Comparison of ENCODE assay signal across 11 cellular contexts in the genomic region with DNA sequence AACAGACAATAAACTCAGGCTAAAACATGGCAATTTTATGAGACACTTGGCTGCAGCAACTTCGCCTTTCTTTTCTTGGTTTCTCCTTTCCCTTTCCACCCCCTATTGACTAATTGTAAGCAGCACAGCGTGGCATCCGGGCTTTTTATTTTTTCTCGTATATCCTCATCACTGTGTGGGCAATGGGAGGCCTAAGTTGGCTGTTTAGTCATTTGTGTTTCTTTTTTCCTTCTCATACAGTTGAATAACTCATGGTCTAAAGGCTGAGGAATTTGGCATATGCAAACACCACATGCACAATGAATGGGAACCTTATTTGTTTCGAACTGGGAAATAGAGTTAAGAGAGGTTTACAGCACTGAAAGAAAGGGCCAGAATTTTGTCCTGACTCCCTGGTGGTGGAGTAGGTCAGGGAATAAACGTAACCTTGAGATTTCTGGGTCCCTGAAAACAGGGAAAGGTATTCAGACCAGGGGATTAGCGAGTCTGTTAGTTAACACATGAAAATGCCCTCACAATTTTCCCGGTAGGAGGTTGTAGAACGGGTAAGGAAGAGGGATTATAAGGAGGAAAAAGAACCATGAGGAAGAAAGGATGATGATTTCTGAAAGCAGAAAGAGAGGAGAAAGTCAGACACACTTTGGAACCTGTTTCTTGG.
DNase-seq lines count a peak whose midpoint lies in the region; ATAC-seq, FAIRE-seq and TF ChIP-seq lines count a peak whose summit lies in the region.
"Had no signal": no experiment of that assay in that cellular context is flagged by ENCODE, and none has a peak within 500 bp of the region (broad histone marks: within the 10 kb centered on the region; RNA-seq: fewer than 3 reads in every experiment).

No MANE protein-coding gene starts in this region.

- TF ChIP-seq POLR2A in body of pancreas (IDR thresholded peaks at IDR 0.05), result no peak

- no peak overlapping the region for H3K4me3 ChIP-seq in NT2/D1 (ENCODE audit: insufficient read length, low read depth)
- no peak overlapping the region for H3K4me3 ChIP-seq in body of pancreas
- no peak overlapping the region for H3K4me3 ChIP-seq in pancreas
- H3K4me3 ChIP-seq: right lobe of liver had no signal

- ATAC-seq in body of pancreas (no peak), pancreas (no peak)
- ATAC-seq: right lobe of liver had no signal

- peak; percentile 24 for DNase-seq in EL
- DNase-seq in NT2/D1 (ENCODE audit: low read depth, low spot score), result peak; percentile 73
- DNase-seq in fibroblast of peridontal ligament (ENCODE audit: extremely low read depth), result peak; percentile 87
- DNase-seq in occipital lobe (lab: John Stamatoyannopoulos, UW), result peak; percentile 2
- DNase-seq in body of pancreas, result no peak
- no peak for DNase-seq in NK-92 (lab: John Stamatoyannopoulos, UW; ENCODE audit: unreplicated experiment)
- DNase-seq in dermis blood vessel endothelial cell, result no peak
- no peak for DNase-seq in pancreas
- DNase-seq: NCI-H524, right lobe of liver, T-helper 1 cell had no signal

- peaks cover 2% of the 10 kb centered on the region for H3K4me1 ChIP-seq in NT2/D1 (ENCODE audit: insufficient read depth, insufficient read length)
- H3K4me1 ChIP-seq in body of pancreas, result no peaks in the 10 kb centered on the region
- no peaks in the 10 kb centered on the region for H3K4me1 ChIP-seq in pancreas
- H3K4me1 ChIP-seq: right lobe of liver had no signal

- 52% methylated on average over 9 of the region's 9 CpGs for WGBS in body of pancreas, 2 donors
- 51 to 52% methylated on average over 9 of the region's 9 CpGs for WGBS in pancreas, 2 donors

- H3K36me3 ChIP-seq in NT2/D1 (ENCODE audit: insufficient read depth, insufficient read length, low read length), result no peaks in the 10 kb centered on the region
- no peaks in the 10 kb centered on the region for H3K36me3 ChIP-seq in body of pancreas (replicated peaks in 1 of 2; ENCODE audit: insufficient read depth in 1 of 2, low read depth in 2 of 2)
- no peaks in the 10 kb centered on the region for H3K36me3 ChIP-seq in pancreas
- H3K36me3 ChIP-seq: right lobe of liver had no signal

- H3K9me3 ChIP-seq in NT2/D1 (ENCODE audit: insufficient read depth, low read length) (peaks cover 17% of the 10 kb centered on the region), body of pancreas (no peaks in the 10 kb centered on the region), pancreas (no peaks in the 10 kb centered on the region)
- H3K9me3 ChIP-seq: right lobe of liver had no signal

- TF ChIP-seq CTCF in body of pancreas (IDR thresholded peaks at IDR 0.05) (no peak), pancreas (IDR thresholded peaks at IDR 0.05) (no peak)

- peak overlapping the region; percentile 1 for H3K9ac ChIP-seq in NT2/D1 (ENCODE audit: insufficient read length, low read depth)

- H3K27ac ChIP-seq in body of pancreas (no peak overlapping the region), pancreas (no peak overlapping the region)
- H3K27ac ChIP-seq: right lobe of liver had no signal

- intact Hi-C loops in body of pancreas (cut with DNase I) (no loop called here), pancreas (cut with DNase I) (no loop called here)

- FAIRE-seq in pancreas (lab: Jason Lieb, UNC), result no peak

- H3K27me3 ChIP-seq in NT2/D1 (ENCODE audit: insufficient read depth, insufficient read length) (no peaks in the 10 kb centered on the region), body of pancreas (no peaks in the 10 kb centered on the region), pancreas (no peaks in the 10 kb centered on the region)
- H3K27me3 ChIP-seq: right lobe of liver had no signal

Comparison
In these comparisons a context has a peak if more than half of its experiments do, and no peak if none do; other contexts are left out.
1. DNase-seq: peak in EL (single experiment), NT2/D1 (single experiment), fibroblast of peridontal ligament (single experiment) and occipital lobe (single experiment); none in body of pancreas (0 of 4), NK-92 (single experiment), dermis blood vessel endothelial cell (single experiment) and pancreas (0 of 6).